1 cellular context compared by ENCODE assay signal in the genomic region with DNA sequence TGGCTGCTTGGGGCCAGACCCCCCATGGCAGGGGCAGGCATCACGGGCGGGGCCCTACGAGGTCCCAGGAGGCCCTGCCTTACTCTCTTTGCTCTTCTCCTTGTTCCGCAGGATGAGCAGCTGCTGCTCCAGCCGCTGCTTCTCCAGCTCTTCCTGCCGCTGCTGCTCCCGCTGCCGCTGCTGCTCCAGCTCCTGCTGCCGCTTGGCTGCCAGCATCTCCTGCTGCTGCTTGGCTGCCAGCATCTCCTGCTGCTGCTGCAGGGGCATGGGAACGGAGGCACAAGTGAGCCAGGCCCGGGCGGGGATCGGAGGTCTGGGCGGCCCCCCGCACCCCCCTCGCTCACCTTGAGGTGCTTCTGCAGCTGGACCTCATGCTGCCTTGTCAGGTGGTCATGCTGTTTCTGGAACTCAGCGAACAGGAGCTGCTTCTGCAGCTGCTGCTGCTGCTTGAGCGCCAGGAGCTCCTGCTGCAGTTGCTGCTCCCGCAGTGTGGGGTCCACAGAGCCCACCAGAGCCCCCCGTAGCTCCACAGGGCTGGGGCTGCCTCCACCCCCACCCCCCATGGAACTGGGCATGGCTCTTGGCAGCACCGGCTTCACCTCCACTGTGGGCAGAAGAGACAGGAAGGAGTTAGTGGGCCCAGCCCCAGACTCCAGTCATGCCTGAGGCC.
TF ChIP-seq lines count a peak whose summit lies in the region.

No MANE protein-coding gene starts in this region.

TF ChIP-seq in K562, 482 proteins besides CTCF, POLR2A, EP300 and RAD21:
- TF ChIP-seq, protein P1, sequence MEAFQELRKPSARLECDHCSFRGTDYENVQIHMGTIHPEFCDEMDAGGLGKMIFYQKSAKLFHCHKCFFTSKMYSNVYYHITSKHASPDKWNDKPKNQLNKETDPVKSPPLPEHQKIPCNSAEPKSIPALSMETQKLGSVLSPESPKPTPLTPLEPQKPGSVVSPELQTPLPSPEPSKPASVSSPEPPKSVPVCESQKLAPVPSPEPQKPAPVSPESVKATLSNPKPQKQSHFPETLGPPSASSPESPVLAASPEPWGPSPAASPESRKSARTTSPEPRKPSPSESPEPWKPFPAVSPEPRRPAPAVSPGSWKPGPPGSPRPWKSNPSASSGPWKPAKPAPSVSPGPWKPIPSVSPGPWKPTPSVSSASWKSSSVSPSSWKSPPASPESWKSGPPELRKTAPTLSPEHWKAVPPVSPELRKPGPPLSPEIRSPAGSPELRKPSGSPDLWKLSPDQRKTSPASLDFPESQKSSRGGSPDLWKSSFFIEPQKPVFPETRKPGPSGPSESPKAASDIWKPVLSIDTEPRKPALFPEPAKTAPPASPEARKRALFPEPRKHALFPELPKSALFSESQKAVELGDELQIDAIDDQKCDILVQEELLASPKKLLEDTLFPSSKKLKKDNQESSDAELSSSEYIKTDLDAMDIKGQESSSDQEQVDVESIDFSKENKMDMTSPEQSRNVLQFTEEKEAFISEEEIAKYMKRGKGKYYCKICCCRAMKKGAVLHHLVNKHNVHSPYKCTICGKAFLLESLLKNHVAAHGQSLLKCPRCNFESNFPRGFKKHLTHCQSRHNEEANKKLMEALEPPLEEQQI (IDR thresholded peaks at IDR 0.05) = no peak
- TF ChIP-seq, protein P2, sequence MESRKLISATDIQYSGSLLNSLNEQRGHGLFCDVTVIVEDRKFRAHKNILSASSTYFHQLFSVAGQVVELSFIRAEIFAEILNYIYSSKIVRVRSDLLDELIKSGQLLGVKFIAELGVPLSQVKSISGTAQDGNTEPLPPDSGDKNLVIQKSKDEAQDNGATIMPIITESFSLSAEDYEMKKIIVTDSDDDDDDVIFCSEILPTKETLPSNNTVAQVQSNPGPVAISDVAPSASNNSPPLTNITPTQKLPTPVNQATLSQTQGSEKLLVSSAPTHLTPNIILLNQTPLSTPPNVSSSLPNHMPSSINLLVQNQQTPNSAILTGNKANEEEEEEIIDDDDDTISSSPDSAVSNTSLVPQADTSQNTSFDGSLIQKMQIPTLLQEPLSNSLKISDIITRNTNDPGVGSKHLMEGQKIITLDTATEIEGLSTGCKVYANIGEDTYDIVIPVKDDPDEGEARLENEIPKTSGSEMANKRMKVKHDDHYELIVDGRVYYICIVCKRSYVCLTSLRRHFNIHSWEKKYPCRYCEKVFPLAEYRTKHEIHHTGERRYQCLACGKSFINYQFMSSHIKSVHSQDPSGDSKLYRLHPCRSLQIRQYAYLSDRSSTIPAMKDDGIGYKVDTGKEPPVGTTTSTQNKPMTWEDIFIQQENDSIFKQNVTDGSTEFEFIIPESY (CRISPR knock-in tag; IDR thresholded peaks at IDR 0.05) = peak; percentile 69; the same call in 1 of the 2 replicates
- TF ChIP-seq, protein P3, sequence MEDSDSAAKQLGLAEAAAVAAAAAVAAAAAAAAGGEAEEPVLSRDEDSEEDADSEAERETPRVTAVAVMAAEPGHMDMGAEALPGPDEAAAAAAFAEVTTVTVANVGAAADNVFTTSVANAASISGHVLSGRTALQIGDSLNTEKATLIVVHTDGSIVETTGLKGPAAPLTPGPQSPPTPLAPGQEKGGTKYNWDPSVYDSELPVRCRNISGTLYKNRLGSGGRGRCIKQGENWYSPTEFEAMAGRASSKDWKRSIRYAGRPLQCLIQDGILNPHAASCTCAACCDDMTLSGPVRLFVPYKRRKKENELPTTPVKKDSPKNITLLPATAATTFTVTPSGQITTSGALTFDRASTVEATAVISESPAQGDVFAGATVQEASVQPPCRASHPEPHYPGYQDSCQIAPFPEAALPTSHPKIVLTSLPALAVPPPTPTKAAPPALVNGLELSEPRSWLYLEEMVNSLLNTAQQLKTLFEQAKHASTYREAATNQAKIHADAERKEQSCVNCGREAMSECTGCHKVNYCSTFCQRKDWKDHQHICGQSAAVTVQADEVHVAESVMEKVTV (CRISPR knock-in tag; IDR thresholded peaks at IDR 0.05) = no peak
- TF ChIP-seq PTRF (tag; IDR thresholded peaks at IDR 0.05) (no peak), POLR2G (IDR thresholded peaks at IDR 0.05; ENCODE audit: low read depth, low read length) (peak; percentile 34; the same call in 1 of the 2 replicates)
